17 cellular contexts compared by ENCODE assay signal in genomic region chr5:11251242-11251641, GRCh38.
DNase-seq lines count a peak whose midpoint lies in the region; ATAC-seq lines count a peak whose summit lies in the region.
"Had no signal": no experiment of that assay in that cellular context is flagged by ENCODE, and none has a peak within 500 bp of the region (broad histone marks: within the 10 kb centered on the region; RNA-seq: fewer than 3 reads in every experiment).

No MANE protein-coding gene starts in this region.

- ATAC-seq in GM21390 (IDR thresholded peaks at IDR 0.05; ENCODE audit: unreplicated experiment) (no peak), right cardiac atrium (no peak), HG02678 (IDR thresholded peaks at IDR 0.05; ENCODE audit: unreplicated experiment) (no peak)
- ATAC-seq: stimulated activated naive B cell treated with anti-CD40 and anti-IgM and Interleukin-4, amounts not matched to agents 10 μg/mL and 1 μg/mL and 100 μg/mL, for 72 hours had no signal

- peak; percentile 12 for DNase-seq in AG08396 (ENCODE audit: low spot score)
- peak; percentile 43 for DNase-seq in HS-27A (ENCODE audit: low read depth)
- DNase-seq in adipocyte (ENCODE audit: low read depth), result peak; percentile 17
- peak; percentile 65 for DNase-seq in islet precursor cell
- DNase-seq in NCI-H1048 (lab: John Stamatoyannopoulos, UW), result no peak
- no peak for DNase-seq in right cardiac atrium
- DNase-seq: activated gamma-delta T cell treated with Interleukin-2 at 50 U/mL for 16 hours; erythroblast; GOT3; midbrain; NCI-H1417 treated with DMSO at 0.1 percent for 48 hours; NCI-H69; SHP77; stimulated activated CD4-positive, alpha-beta T cell treated with anti-CD3 and anti-CD28 coated beads, Interleukin-2, amount 100 ng/mL, for 48 hours; stimulated activated naive B cell treated with anti-CD40 and anti-IgM and Interleukin-4, amounts not matched to agents 10 μg/mL and 1 μg/mL and 100 μg/mL, for 72 hours had no signal

- intact Hi-C loops in right cardiac atrium (cut with DNase I), result no loop called here

- 25% methylated on average over 5 of the region's 5 CpGs for WGBS in right cardiac atrium

- H3K9me3 ChIP-seq in adipocyte (ENCODE audit: control insufficient read depth, low read length) (no peaks in the 10 kb centered on the region), right cardiac atrium (ENCODE audit: control insufficient read depth, low read length) (no peaks in the 10 kb centered on the region)

- H3K4me3 ChIP-seq in adipocyte (ENCODE audit: low read length) (no peak overlapping the region), right cardiac atrium (ENCODE audit: low read length) (no peak overlapping the region)

- no peaks in the 10 kb centered on the region for H3K36me3 ChIP-seq in adipocyte (ENCODE audit: control insufficient read depth, insufficient read depth, low read length, severe bottlenecking)

- H3K27me3 ChIP-seq in adipocyte (replicated peaks; ENCODE audit: control insufficient read depth, insufficient read depth, low read length), result no peaks in the 10 kb centered on the region
- H3K27me3 ChIP-seq in right cardiac atrium (ENCODE audit: control insufficient read depth, insufficient read depth), result no peaks in the 10 kb centered on the region

- H3K4me1 ChIP-seq in adipocyte (ENCODE audit: control insufficient read depth, insufficient read depth, low read length), result peaks cover 4% of the 10 kb centered on the region
- no peaks in the 10 kb centered on the region for H3K4me1 ChIP-seq in right cardiac atrium (ENCODE audit: control insufficient read depth, insufficient read depth, low read length)

- no peak overlapping the region for H3K27ac ChIP-seq in right cardiac atrium (ENCODE audit: low read length)

- H3K9ac ChIP-seq in adipocyte (ENCODE audit: low read length), result no peak overlapping the region

Comparison
In these comparisons a context has a peak if more than half of its experiments do, and no peak if none do; other contexts are left out.
1. DNase-seq: peak in AG08396 (single experiment), HS-27A (single experiment), adipocyte (single experiment) and islet precursor cell (single experiment); none in NCI-H1048 (single experiment) and right cardiac atrium (0 of 3).